ENCODE assay signal across 1 cellular context in the genomic region with DNA sequence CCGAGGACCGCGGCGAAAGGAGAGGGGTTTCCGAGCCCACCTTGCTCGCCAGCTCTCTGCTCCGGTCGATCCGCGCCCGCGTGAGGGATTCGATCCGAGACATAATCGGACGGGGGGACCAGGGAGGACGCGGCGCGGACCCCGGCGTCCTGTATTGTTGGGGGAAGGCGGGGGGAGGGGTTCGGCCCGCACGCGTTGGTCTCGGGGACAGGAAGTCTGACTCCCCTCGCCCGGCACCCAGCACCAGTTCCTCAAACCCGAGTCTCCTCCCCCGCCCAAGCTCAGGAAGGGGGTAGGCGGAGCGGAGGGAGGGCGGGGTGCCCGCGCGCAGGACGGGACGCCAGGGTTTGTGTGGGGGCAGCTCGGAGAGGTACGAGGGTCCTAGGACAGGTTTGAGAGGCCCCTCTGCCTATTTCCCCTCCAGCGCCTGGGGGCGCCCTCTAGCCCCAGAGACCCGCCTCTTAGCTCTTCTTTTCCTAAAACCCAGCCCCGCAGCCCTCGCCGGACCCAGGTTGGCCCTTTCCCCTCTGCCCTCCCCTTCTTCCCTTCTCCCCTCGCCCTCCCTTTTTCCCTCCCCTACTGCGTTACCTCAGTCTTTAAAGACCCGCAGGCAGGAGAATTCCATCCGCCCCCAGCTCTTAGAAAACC.
TF ChIP-seq lines count a peak whose summit lies in the region.

A gene (minus strand): TSS at position 223 of the 648 bp plus-strand sequence. CDS start 120 bp downstream, at position 103.

TF ChIP-seq in HepG2, 621 proteins besides CTCF, POLR2A, EP300 and RAD21 (continued from another document and continues in another):
- TF ChIP-seq, protein P1, sequence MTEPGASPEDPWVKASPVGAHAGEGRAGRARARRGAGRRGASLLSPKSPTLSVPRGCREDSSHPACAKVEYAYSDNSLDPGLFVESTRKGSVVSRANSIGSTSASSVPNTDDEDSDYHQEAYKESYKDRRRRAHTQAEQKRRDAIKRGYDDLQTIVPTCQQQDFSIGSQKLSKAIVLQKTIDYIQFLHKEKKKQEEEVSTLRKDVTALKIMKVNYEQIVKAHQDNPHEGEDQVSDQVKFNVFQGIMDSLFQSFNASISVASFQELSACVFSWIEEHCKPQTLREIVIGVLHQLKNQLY (CRISPR knock-in tag; IDR thresholded peaks at IDR 0.05): no peak
- no peak for TF ChIP-seq ZNF558 (CRISPR knock-in tag; IDR thresholded peaks at IDR 0.05; ENCODE audit: borderline replicate concordance)
- peak; percentile 48; the same call in 1 of the 2 replicates for TF ChIP-seq ZNF772 (CRISPR knock-in tag; IDR thresholded peaks at IDR 0.05)
- TF ChIP-seq HES4 (CRISPR knock-in tag; IDR thresholded peaks at IDR 0.05; ENCODE audit: borderline replicate concordance): no peak
- TF ChIP-seq, protein P2, sequence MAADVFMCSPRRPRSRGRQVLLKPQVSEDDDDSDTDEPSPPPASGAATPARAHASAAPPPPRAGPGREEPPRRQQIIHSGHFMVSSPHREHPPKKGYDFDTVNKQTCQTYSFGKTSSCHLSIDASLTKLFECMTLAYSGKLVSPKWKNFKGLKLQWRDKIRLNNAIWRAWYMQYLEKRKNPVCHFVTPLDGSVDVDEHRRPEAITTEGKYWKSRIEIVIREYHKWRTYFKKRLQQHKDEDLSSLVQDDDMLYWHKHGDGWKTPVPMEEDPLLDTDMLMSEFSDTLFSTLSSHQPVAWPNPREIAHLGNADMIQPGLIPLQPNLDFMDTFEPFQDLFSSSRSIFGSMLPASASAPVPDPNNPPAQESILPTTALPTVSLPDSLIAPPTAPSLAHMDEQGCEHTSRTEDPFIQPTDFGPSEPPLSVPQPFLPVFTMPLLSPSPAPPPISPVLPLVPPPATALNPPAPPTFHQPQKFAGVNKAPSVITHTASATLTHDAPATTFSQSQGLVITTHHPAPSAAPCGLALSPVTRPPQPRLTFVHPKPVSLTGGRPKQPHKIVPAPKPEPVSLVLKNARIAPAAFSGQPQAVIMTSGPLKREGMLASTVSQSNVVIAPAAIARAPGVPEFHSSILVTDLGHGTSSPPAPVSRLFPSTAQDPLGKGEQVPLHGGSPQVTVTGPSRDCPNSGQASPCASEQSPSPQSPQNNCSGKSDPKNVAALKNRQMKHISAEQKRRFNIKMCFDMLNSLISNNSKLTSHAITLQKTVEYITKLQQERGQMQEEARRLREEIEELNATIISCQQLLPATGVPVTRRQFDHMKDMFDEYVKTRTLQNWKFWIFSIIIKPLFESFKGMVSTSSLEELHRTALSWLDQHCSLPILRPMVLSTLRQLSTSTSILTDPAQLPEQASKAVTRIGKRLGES (CRISPR knock-in tag; IDR thresholded peaks at IDR 0.05; ENCODE audit: borderline replicate concordance): no peak
- no peak; the same call in 1 of the 2 replicates for TF ChIP-seq BRD4 (CRISPR knock-in tag; IDR thresholded peaks at IDR 0.05)
- TF ChIP-seq FOXO1 (CRISPR knock-in tag; IDR thresholded peaks at IDR 0.05): no peak
- TF ChIP-seq, protein P3, sequence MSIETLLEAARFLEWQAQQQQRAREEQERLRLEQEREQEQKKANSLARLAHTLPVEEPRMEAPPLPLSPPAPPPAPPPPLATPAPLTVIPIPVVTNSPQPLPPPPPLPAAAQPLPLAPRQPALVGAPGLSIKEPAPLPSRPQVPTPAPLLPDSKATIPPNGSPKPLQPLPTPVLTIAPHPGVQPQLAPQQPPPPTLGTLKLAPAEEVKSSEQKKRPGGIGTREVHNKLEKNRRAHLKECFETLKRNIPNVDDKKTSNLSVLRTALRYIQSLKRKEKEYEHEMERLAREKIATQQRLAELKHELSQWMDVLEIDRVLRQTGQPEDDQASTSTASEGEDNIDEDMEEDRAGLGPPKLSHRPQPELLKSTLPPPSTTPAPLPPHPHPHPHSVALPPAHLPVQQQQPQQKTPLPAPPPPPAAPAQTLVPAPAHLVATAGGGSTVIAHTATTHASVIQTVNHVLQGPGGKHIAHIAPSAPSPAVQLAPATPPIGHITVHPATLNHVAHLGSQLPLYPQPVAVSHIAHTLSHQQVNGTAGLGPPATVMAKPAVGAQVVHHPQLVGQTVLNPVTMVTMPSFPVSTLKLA (IDR thresholded peaks at IDR 0.05): no peak
- TF ChIP-seq HDAC1 (CRISPR knock-in tag; IDR thresholded peaks at IDR 0.05): no peak
- TF ChIP-seq SKI (IDR thresholded peaks at IDR 0.05; ENCODE audit: partially characterized antibody): no peak
- no peak for TF ChIP-seq ATF1 (CRISPR knock-in tag; IDR thresholded peaks at IDR 0.05)
- no peak for TF ChIP-seq ZC3H4 (CRISPR knock-in tag; IDR thresholded peaks at IDR 0.05; ENCODE audit: borderline replicate concordance)
- TF ChIP-seq, protein P4, sequence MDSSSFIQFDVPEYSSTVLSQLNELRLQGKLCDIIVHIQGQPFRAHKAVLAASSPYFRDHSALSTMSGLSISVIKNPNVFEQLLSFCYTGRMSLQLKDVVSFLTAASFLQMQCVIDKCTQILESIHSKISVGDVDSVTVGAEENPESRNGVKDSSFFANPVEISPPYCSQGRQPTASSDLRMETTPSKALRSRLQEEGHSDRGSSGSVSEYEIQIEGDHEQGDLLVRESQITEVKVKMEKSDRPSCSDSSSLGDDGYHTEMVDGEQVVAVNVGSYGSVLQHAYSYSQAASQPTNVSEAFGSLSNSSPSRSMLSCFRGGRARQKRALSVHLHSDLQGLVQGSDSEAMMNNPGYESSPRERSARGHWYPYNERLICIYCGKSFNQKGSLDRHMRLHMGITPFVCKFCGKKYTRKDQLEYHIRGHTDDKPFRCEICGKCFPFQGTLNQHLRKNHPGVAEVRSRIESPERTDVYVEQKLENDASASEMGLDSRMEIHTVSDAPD (CRISPR knock-in tag; IDR thresholded peaks at IDR 0.05): no peak
- no peak for TF ChIP-seq SRF (IDR thresholded peaks at IDR 0.05; ENCODE audit: low read depth, low read length)
- TF ChIP-seq, protein P5, sequence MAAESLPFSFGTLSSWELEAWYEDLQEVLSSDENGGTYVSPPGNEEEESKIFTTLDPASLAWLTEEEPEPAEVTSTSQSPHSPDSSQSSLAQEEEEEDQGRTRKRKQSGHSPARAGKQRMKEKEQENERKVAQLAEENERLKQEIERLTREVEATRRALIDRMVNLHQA (CRISPR knock-in tag; IDR thresholded peaks at IDR 0.05): no peak
- TF ChIP-seq ZNF556 (CRISPR knock-in tag; IDR thresholded peaks at IDR 0.05; ENCODE audit: borderline replicate concordance): no peak
- no peak for TF ChIP-seq ZNF678 (CRISPR knock-in tag; IDR thresholded peaks at IDR 0.05)
- no peak for TF ChIP-seq MZF1 (CRISPR knock-in tag; IDR thresholded peaks at IDR 0.05; ENCODE audit: borderline replicate concordance)
- TF ChIP-seq GABPB1 (CRISPR knock-in tag; IDR thresholded peaks at IDR 0.05): peak; percentile 75; the same call in 1 of the 2 replicates
- TF ChIP-seq HNRNPUL1 (IDR thresholded peaks at IDR 0.05; ENCODE audit: low read depth, low read length): no peak
- TF ChIP-seq SALL1 (CRISPR knock-in tag; IDR thresholded peaks at IDR 0.05): no peak
- TF ChIP-seq MIXL1 (CRISPR knock-in tag; IDR thresholded peaks at IDR 0.05): no peak
- TF ChIP-seq GTF2F1 (IDR thresholded peaks at IDR 0.05; ENCODE audit: low read length): no peak
- no peak for TF ChIP-seq ZNF34 (CRISPR knock-in tag; IDR thresholded peaks at IDR 0.05; ENCODE audit: borderline replicate concordance)
- no peak for TF ChIP-seq FIP1L1 (IDR thresholded peaks at IDR 0.05; ENCODE audit: borderline replicate concordance, insufficient read depth, low read depth, low read length)
- 0 out of 2 replicates have a peak, but pooled peaks have one; percentile 20 for TF ChIP-seq ZNF768 (CRISPR knock-in tag; IDR thresholded peaks at IDR 0.05)
- no peak for TF ChIP-seq SMYD3 (CRISPR knock-in tag; IDR thresholded peaks at IDR 0.05)
- TF ChIP-seq ZNF570 (CRISPR knock-in tag; IDR thresholded peaks at IDR 0.05; ENCODE audit: borderline replicate concordance): no peak
- no peak for TF ChIP-seq ATRX (CRISPR knock-in tag; IDR thresholded peaks at IDR 0.05; ENCODE audit: borderline replicate concordance)
- TF ChIP-seq ZNF232 (CRISPR knock-in tag; IDR thresholded peaks at IDR 0.05; ENCODE audit: borderline replicate concordance): no peak
- TF ChIP-seq ZNF431 (CRISPR knock-in tag; IDR thresholded peaks at IDR 0.05; ENCODE audit: borderline replicate concordance, low read depth): 0 out of 2 replicates have a peak, but pooled peaks have one; percentile 35
- TF ChIP-seq, protein P6, sequence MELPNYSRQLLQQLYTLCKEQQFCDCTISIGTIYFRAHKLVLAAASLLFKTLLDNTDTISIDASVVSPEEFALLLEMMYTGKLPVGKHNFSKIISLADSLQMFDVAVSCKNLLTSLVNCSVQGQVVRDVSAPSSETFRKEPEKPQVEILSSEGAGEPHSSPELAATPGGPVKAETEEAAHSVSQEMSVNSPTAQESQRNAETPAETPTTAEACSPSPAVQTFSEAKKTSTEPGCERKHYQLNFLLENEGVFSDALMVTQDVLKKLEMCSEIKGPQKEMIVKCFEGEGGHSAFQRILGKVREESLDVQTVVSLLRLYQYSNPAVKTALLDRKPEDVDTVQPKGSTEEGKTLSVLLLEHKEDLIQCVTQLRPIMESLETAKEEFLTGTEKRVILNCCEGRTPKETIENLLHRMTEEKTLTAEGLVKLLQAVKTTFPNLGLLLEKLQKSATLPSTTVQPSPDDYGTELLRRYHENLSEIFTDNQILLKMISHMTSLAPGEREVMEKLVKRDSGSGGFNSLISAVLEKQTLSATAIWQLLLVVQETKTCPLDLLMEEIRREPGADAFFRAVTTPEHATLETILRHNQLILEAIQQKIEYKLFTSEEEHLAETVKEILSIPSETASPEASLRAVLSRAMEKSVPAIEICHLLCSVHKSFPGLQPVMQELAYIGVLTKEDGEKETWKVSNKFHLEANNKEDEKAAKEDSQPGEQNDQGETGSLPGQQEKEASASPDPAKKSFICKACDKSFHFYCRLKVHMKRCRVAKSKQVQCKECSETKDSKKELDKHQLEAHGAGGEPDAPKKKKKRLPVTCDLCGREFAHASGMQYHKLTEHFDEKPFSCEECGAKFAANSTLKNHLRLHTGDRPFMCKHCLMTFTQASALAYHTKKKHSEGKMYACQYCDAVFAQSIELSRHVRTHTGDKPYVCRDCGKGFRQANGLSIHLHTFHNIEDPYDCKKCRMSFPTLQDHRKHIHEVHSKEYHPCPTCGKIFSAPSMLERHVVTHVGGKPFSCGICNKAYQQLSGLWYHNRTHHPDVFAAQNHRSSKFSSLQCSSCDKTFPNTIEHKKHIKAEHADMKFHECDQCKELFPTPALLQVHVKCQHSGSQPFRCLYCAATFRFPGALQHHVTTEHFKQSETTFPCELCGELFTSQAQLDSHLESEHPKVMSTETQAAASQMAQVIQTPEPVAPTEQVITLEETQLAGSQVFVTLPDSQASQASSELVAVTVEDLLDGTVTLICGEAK (IDR thresholded peaks at IDR 0.05): no peak
- TF ChIP-seq, protein P6 (CRISPR knock-in tag; IDR thresholded peaks at IDR 0.05): peak; percentile 24; the same call in 1 of the 2 replicates
- TF ChIP-seq ZNF850 (CRISPR knock-in tag; conservative IDR thresholded peaks at IDR 0.05): no peak
- TF ChIP-seq SSRP1 (CRISPR knock-in tag; IDR thresholded peaks at IDR 0.05): no peak
- TF ChIP-seq CCDC6 (CRISPR knock-in tag; IDR thresholded peaks at IDR 0.05): no peak
- TF ChIP-seq PLRG1 (conservative IDR thresholded peaks at IDR 0.05): no peak
- no peak for TF ChIP-seq CHD2 (IDR thresholded peaks at IDR 0.05; ENCODE audit: low read depth, low read length)
- TF ChIP-seq, protein P7, sequence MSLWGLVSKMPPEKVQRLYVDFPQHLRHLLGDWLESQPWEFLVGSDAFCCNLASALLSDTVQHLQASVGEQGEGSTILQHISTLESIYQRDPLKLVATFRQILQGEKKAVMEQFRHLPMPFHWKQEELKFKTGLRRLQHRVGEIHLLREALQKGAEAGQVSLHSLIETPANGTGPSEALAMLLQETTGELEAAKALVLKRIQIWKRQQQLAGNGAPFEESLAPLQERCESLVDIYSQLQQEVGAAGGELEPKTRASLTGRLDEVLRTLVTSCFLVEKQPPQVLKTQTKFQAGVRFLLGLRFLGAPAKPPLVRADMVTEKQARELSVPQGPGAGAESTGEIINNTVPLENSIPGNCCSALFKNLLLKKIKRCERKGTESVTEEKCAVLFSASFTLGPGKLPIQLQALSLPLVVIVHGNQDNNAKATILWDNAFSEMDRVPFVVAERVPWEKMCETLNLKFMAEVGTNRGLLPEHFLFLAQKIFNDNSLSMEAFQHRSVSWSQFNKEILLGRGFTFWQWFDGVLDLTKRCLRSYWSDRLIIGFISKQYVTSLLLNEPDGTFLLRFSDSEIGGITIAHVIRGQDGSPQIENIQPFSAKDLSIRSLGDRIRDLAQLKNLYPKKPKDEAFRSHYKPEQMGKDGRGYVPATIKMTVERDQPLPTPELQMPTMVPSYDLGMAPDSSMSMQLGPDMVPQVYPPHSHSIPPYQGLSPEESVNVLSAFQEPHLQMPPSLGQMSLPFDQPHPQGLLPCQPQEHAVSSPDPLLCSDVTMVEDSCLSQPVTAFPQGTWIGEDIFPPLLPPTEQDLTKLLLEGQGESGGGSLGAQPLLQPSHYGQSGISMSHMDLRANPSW (CRISPR knock-in tag; IDR thresholded peaks at IDR 0.05; ENCODE audit: borderline replicate concordance): no peak
- TF ChIP-seq, protein P8, sequence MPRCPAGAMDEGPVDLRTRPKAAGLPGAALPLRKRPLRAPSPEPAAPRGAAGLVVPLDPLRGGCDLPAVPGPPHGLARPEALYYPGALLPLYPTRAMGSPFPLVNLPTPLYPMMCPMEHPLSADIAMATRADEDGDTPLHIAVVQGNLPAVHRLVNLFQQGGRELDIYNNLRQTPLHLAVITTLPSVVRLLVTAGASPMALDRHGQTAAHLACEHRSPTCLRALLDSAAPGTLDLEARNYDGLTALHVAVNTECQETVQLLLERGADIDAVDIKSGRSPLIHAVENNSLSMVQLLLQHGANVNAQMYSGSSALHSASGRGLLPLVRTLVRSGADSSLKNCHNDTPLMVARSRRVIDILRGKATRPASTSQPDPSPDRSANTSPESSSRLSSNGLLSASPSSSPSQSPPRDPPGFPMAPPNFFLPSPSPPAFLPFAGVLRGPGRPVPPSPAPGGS (CRISPR knock-in tag; IDR thresholded peaks at IDR 0.05): 0 out of 2 replicates have a peak, but pooled peaks have one; percentile 12
